In the genomic region with DNA sequence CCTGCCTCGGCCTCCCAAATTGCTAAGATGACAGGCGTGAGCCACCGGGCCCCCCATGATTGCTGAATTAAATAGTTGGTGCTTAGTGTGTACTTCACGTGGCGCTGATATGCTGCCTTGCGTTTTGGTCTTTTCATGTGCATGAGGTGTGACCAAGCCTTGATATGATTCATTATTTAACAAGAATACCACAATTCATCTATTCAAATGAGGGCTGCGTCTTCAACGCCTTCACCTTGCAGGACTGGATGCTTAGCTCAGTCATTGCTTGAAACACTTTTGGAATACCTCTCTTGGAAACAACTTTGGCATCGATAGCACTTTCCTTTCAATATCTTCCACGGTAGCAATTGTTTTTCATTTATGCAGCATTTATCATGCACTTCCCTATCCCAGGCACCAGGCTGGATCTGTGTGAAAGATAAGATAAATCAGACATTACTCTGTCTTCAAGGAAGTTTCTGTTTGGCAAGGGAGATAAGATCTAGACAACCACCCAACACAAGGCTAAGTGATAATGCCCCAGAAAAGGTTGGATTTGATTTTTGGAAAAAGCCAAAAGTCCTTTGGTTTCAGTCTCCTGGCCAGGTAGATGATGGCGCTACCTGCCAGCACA, we compare ENCODE assay signal across 9 cellular contexts. TPM values are rescaled to one million over a fixed set of nuclear protein-coding genes. Genes with fewer than 3 reads are reported as not detected.
DNase-seq lines count a peak whose midpoint lies in the region; ATAC-seq and TF ChIP-seq lines count a peak whose summit lies in the region.
"Had no signal": no experiment of that assay in that cellular context is flagged by ENCODE, and none has a peak within 500 bp of the region (broad histone marks: within the 10 kb centered on the region; RNA-seq: fewer than 3 reads in every experiment).

No MANE protein-coding gene starts in this region.

- peaks cover 17% of the 10 kb centered on the region for H3K4me1 Mint-ChIP-seq in activated naive CD4-positive, alpha-beta T cell treated with anti-CD3 and anti-CD28 coated beads, Interleukin-2, amount 10 ng/mL, durations not matched to agents 7 days and 5 days
- H3K4me1 Mint-ChIP-seq in activated naive CD8-positive, alpha-beta T cell (ENCODE audit: low read depth) = peaks cover 18% of the 10 kb centered on the region
- H3K4me1 Mint-ChIP-seq in CD4-positive, alpha-beta T cell (ENCODE audit: low read depth) = peaks cover 16% of the 10 kb centered on the region

- POLR2A ChIA-PET in CD4-positive, alpha-beta T cell (lab: Charles Lee) = no interaction called here

- intact Hi-C loops in thyroid gland (cut with DNase I) = loop anchor here (5.0 kb wide), 1 partner anchor 74 kb away; no protein-coding TSS in a partner anchor
- intact Hi-C loops in CD4-positive, alpha-beta T cell (cut with DNase I, micrococcal nuclease) = no loop called here

- H3K4me3 Mint-ChIP-seq in activated naive CD4-positive, alpha-beta T cell treated with anti-CD3 and anti-CD28 coated beads, Interleukin-2, amount 10 ng/mL, durations not matched to agents 7 days and 5 days = peak overlapping the region; percentile 75
- peak overlapping the region; percentile 87 for H3K4me3 Mint-ChIP-seq in activated naive CD8-positive, alpha-beta T cell
- H3K4me3 Mint-ChIP-seq in CD4-positive, alpha-beta T cell = no peak overlapping the region

- no peaks in the 10 kb centered on the region for H3K27me3 ChIP-seq in thyroid gland
- H3K27me3 ChIP-seq in CD4-positive, alpha-beta T cell (ENCODE audit: control insufficient read depth, insufficient read depth, low read length) = peaks cover 45% of the 10 kb centered on the region

- TF ChIP-seq CTCF in thyroid gland (IDR thresholded peaks at IDR 0.05) = peak in 1 of 6 experiments; percentile 24
- TF ChIP-seq CTCF in CD4-positive, alpha-beta T cell (IDR thresholded peaks at IDR 0.05) = no peak

- no peak for DNase-seq in activated naive CD4-positive, alpha-beta T cell treated with anti-CD3 and anti-CD28 coated beads, Interleukin-2, amount 10 ng/mL, durations not matched to agents 7 days and 5 days
- no peak for DNase-seq in activated naive CD4-positive, alpha-beta T cell treated with anti-CD3 and anti-CD28 coated beads, Interleukin-2, amount 50 U/mL, for 16 hours
- DNase-seq in thyroid gland (no peak), GM03348 (ENCODE audit: low spot score) (no peak), NCI-H345 treated with DMSO at 0.1 percent for 48 hours (lab: John Stamatoyannopoulos, UW; ENCODE audit: unreplicated experiment) (no peak)
- DNase-seq in CD4-positive, alpha-beta T cell = no peak
- DNase-seq: T-cell had no signal

- no peaks in the 10 kb centered on the region for H3K9me3 Mint-ChIP-seq in activated naive CD4-positive, alpha-beta T cell treated with anti-CD3 and anti-CD28 coated beads, Interleukin-2, amount 10 ng/mL, durations not matched to agents 7 days and 5 days
- no peaks in the 10 kb centered on the region for H3K9me3 Mint-ChIP-seq in activated naive CD8-positive, alpha-beta T cell (ENCODE audit: low read depth)
- no peaks in the 10 kb centered on the region for H3K9me3 Mint-ChIP-seq in CD4-positive, alpha-beta T cell
- H3K9me3 Mint-ChIP-seq: T-cell had no signal

- peak overlapping the region in 2 of 3 donors; percentile 89 to 92 for H3K27ac ChIP-seq in thyroid gland
- H3K27ac ChIP-seq in CD4-positive, alpha-beta T cell (ENCODE audit: low read depth, low read length) = no peak overlapping the region

- no peak for TF ChIP-seq POLR2A in thyroid gland (IDR thresholded peaks at IDR 0.05)

- H3K4me1 ChIP-seq in thyroid gland = peaks cover 23 to 32% of the 10 kb centered on the region in 2 donors

- WGBS in thyroid gland, 2 donors = 71 to 78% methylated on average over 11 of the region's 11 CpGs

- no peak for ATAC-seq in CD4-positive, alpha-beta T cell (ENCODE audit: poor library complexity)
- ATAC-seq: T-cell had no signal

- peaks cover 66% of the 10 kb centered on the region for H3K27me3 Mint-ChIP-seq in activated naive CD4-positive, alpha-beta T cell treated with anti-CD3 and anti-CD28 coated beads, Interleukin-2, amount 10 ng/mL, durations not matched to agents 7 days and 5 days
- H3K27me3 Mint-ChIP-seq in activated naive CD8-positive, alpha-beta T cell = peaks cover 28% of the 10 kb centered on the region
- H3K27me3 Mint-ChIP-seq in CD4-positive, alpha-beta T cell = peaks cover 50% of the 10 kb centered on the region

- H3K27ac Mint-ChIP-seq in activated naive CD4-positive, alpha-beta T cell treated with anti-CD3 and anti-CD28 coated beads, Interleukin-2, amount 10 ng/mL, durations not matched to agents 7 days and 5 days = no peak overlapping the region
- H3K27ac Mint-ChIP-seq in activated naive CD8-positive, alpha-beta T cell = no peak overlapping the region
- no peak overlapping the region for H3K27ac Mint-ChIP-seq in CD4-positive, alpha-beta T cell

- peak overlapping the region; percentile 83 for H3K4me3 ChIP-seq in iPS-18c (ENCODE audit: insufficient read depth, low read depth, low read length)
- H3K4me3 ChIP-seq in thyroid gland (replicated peaks in 1 of 3) = peak overlapping the region in 1 of 3 donors; percentile 54

- CTCF ChIA-PET in activated naive CD4-positive, alpha-beta T cell treated with anti-CD3 and anti-CD28 coated beads, Interleukin-2, amount 10 ng/mL, durations not matched to agents 7 days and 5 days (lab: Charles Lee) = interaction anchor here (1.0 to 1.4 kb wide), 2 partner anchors 14 to 84 kb away, joined by 3 read pairs; no protein-coding TSS in a partner anchor
- CTCF ChIA-PET in CD4-positive, alpha-beta T cell (lab: Charles Lee) = no interaction called here

- no peaks in the 10 kb centered on the region for H3K36me3 ChIP-seq in thyroid gland

- H3K9me3 ChIP-seq in iPS-18c (ENCODE audit: control insufficient read depth, insufficient read depth, low read length) = no peaks in the 10 kb centered on the region
- H3K9me3 ChIP-seq in thyroid gland = no peaks in the 10 kb centered on the region
- H3K9me3 ChIP-seq in CD4-positive, alpha-beta T cell (ENCODE audit: control insufficient read depth, low read length) = no peaks in the 10 kb centered on the region

- no peaks in the 10 kb centered on the region for H3K36me3 Mint-ChIP-seq in activated naive CD4-positive, alpha-beta T cell treated with anti-CD3 and anti-CD28 coated beads, Interleukin-2, amount 10 ng/mL, durations not matched to agents 7 days and 5 days
- no peaks in the 10 kb centered on the region for H3K36me3 Mint-ChIP-seq in activated naive CD8-positive, alpha-beta T cell
- no peaks in the 10 kb centered on the region for H3K36me3 Mint-ChIP-seq in CD4-positive, alpha-beta T cell (ENCODE audit: low read depth)
- H3K36me3 Mint-ChIP-seq: T-cell had no signal

RNA-seq across cellular contexts. Expression of a gene that starts 1.3 kb away (rescaled TPM):
- total RNA-seq in thyroid gland = 10 to 100 TPM; 28.5 to 50.9 (median 37.0) TPM
- not detected for total RNA-seq in CD4-positive, alpha-beta T cell

Comparison
In these comparisons a context has a peak if more than half of its experiments do, and no peak if none do; other contexts are left out.
1. RNA of a gene that starts 1.3 kb away (total RNA-seq): 28.5 to 50.9 TPM in thyroid gland; not detected in CD4-positive, alpha-beta T cell; every median in the first group is over 10 times any median in the second.